In genomic region chr20:35489717-35490116, GRCh38 we compare ENCODE assay signal across 19 cellular contexts. TPM values are rescaled to one million over a fixed set of nuclear protein-coding genes. Genes with fewer than 3 reads are reported as not detected.
DNase-seq lines count a peak whose midpoint lies in the region; ATAC-seq, FAIRE-seq and TF ChIP-seq lines count a peak whose summit lies in the region.
"Had no signal": no experiment of that assay in that cellular context is flagged by ENCODE, and none has a peak within 500 bp of the region (broad histone marks: within the 10 kb centered on the region; RNA-seq: fewer than 3 reads in every experiment).

No MANE protein-coding gene starts in this region.

- TF ChIP-seq POLR2A in GM12891 (IDR thresholded peaks at IDR 0.05; ENCODE audit: low read depth, low read length), result no peak

- H3K27ac Mint-ChIP-seq in activated CD4-positive, alpha-beta T cell treated with anti-CD3 and anti-CD28 coated beads for 36 hours, result peak overlapping the region; percentile 67
- peak overlapping the region; percentile 88 for H3K27ac Mint-ChIP-seq in activated CD8-positive, alpha-beta T cell treated with anti-CD3 and anti-CD28 coated beads, Interleukin-2, amount 10 ng/mL, durations not matched to agents 7 days and 5 days
- peak overlapping the region; percentile 97 to 99 for H3K27ac Mint-ChIP-seq in natural killer cell
- H3K27ac Mint-ChIP-seq: brain had no signal

- H3K36me3 Mint-ChIP-seq in activated CD4-positive, alpha-beta T cell treated with anti-CD3 and anti-CD28 coated beads for 36 hours (ENCODE audit: low read depth), result peaks cover 59% of the 10 kb centered on the region
- H3K36me3 Mint-ChIP-seq in activated CD8-positive, alpha-beta T cell treated with anti-CD3 and anti-CD28 coated beads, Interleukin-2, amount 10 ng/mL, durations not matched to agents 7 days and 5 days (ENCODE audit: low read depth), result peaks cover 64% of the 10 kb centered on the region
- peaks cover 8% of the 10 kb centered on the region for H3K36me3 Mint-ChIP-seq in natural killer cell

- peak overlapping the region; percentile 94 for H3K4me3 ChIP-seq in Jurkat, Clone E6-1 (ENCODE audit: low read length)
- H3K4me3 ChIP-seq: SJSA1 had no signal

- TF ChIP-seq CTCF in natural killer cell (IDR thresholded peaks at IDR 0.05), result no peak

- CTCF ChIA-PET in activated CD4-positive, alpha-beta T cell treated with anti-CD3 and anti-CD28 coated beads for 36 hours (lab: Charles Lee), result interaction anchor here (0.8 to 1.9 kb wide), 3 partner anchors 10 to 465 kb away, joined by 3 to 7 read pairs (median 3); partner anchors contain the start of gene SCAND1
- CTCF ChIA-PET in activated CD8-positive, alpha-beta T cell treated with anti-CD3 and anti-CD28 coated beads, Interleukin-2, amount 10 ng/mL, durations not matched to agents 7 days and 5 days (lab: Charles Lee), result interaction anchor here (0.6 to 1.8 kb wide), 4 partner anchors 35 to 464 kb away, joined by 3 to 8 read pairs (median 4); partner anchors contain the start of genes CEP250 and SCAND1

- peak overlapping the region; percentile 83 for H3K4me3 Mint-ChIP-seq in activated CD4-positive, alpha-beta T cell treated with anti-CD3 and anti-CD28 coated beads for 36 hours
- peak overlapping the region; percentile 99 for H3K4me3 Mint-ChIP-seq in activated CD8-positive, alpha-beta T cell treated with anti-CD3 and anti-CD28 coated beads, Interleukin-2, amount 10 ng/mL, durations not matched to agents 7 days and 5 days
- peak overlapping the region; percentile 99 for H3K4me3 Mint-ChIP-seq in natural killer cell
- H3K4me3 Mint-ChIP-seq: brain had no signal

- H3K4me1 Mint-ChIP-seq in activated CD4-positive, alpha-beta T cell treated with anti-CD3 and anti-CD28 coated beads for 36 hours, result peaks cover 42% of the 10 kb centered on the region
- H3K4me1 Mint-ChIP-seq in activated CD8-positive, alpha-beta T cell treated with anti-CD3 and anti-CD28 coated beads, Interleukin-2, amount 10 ng/mL, durations not matched to agents 7 days and 5 days (ENCODE audit: low read depth), result peaks cover 50% of the 10 kb centered on the region
- peaks cover 69 to 70% of the 10 kb centered on the region in 2 donors for H3K4me1 Mint-ChIP-seq in natural killer cell
- H3K4me1 Mint-ChIP-seq: brain had no signal

- no peak for FAIRE-seq in GM12891 (lab: Jason Lieb, UNC)

- POLR2A ChIA-PET in activated CD4-positive, alpha-beta T cell treated with anti-CD3 and anti-CD28 coated beads for 36 hours (lab: Charles Lee), result interaction anchor here (0.7 kb wide), 1 partner anchor 11 kb away, joined by 3 read pairs; no protein-coding TSS in a partner anchor
- POLR2A ChIA-PET in activated CD8-positive, alpha-beta T cell treated with anti-CD3 and anti-CD28 coated beads, Interleukin-2, amount 10 ng/mL, durations not matched to agents 7 days and 5 days (lab: Charles Lee), result interaction anchor here (1.0 to 3.8 kb wide), 12 partner anchors 10 to 464 kb away, joined by 3 to 40 read pairs (median 12); partner anchors contain the start of genes CEP250, ERGIC3, MMP24OS and RBM39

- no peak for ATAC-seq in activated CD4-positive, alpha-beta T cell treated with anti-CD3 and anti-CD28 coated beads for 36 hours
- ATAC-seq in activated CD8-positive, alpha-beta T cell treated with anti-CD3 and anti-CD28 coated beads, Interleukin-2, amount 10 ng/mL, durations not matched to agents 7 days and 5 days, result peak; percentile 53
- ATAC-seq in natural killer cell, result peak; percentile 39 to 61 (median 59)
- ATAC-seq in HG03045 (IDR thresholded peaks at IDR 0.05; ENCODE audit: unreplicated experiment), result no peak
- ATAC-seq: left colon had no signal

- DNase-seq in activated CD4-positive, alpha-beta T cell treated with anti-CD3 and anti-CD28 coated beads for 36 hours, result peak; percentile 16
- DNase-seq in activated CD4-positive, alpha-beta T cell treated with anti-CD3 and anti-CD28 coated beads for 48 hours, result no peak
- DNase-seq in Jurkat, Clone E6-1 (ENCODE audit: low read depth, low spot score), result peak; percentile 63
- DNase-seq in activated CD8-positive, alpha-beta T cell treated with anti-CD3 and anti-CD28 coated beads, Interleukin-2, amount 10 ng/mL, durations not matched to agents 7 days and 5 days, result peak; percentile 60
- DNase-seq in natural killer cell (peak; percentile 26), GM12891 (ENCODE audit: insufficient read length, low spot score) (no peak), NCI-H2196 (lab: John Stamatoyannopoulos, UW; ENCODE audit: unreplicated experiment) (no peak)
- DNase-seq: Caco-2; left colon; MV-4-11; NK-92 treated with Interleukin-12 subunit alpha and Interleukin-12 subunit beta, amount 100 ng/mL, for 24 hours had no signal

- H3K27me3 Mint-ChIP-seq in activated CD4-positive, alpha-beta T cell treated with anti-CD3 and anti-CD28 coated beads for 36 hours, result no peaks in the 10 kb centered on the region
- no peaks in the 10 kb centered on the region for H3K27me3 Mint-ChIP-seq in activated CD8-positive, alpha-beta T cell treated with anti-CD3 and anti-CD28 coated beads, Interleukin-2, amount 10 ng/mL, durations not matched to agents 7 days and 5 days (ENCODE audit: low read depth)
- H3K27me3 Mint-ChIP-seq in natural killer cell (ENCODE audit: low read depth in 2 of 2), result no peaks in the 10 kb centered on the region
- H3K27me3 Mint-ChIP-seq: brain had no signal

- intact Hi-C loops in activated CD4-positive, alpha-beta T cell treated with anti-CD3 and anti-CD28 coated beads for 36 hours (cut with DNase I, micrococcal nuclease), result loop anchor here in 1 of 2 experiments (2.0 to 5.0 kb wide), 2 partner anchors 35 to 173 kb away; partner anchors contain the start of genes CEP250, CPNE1 and RBM12
- intact Hi-C loops in natural killer cell (cut with micrococcal nuclease), result loop anchor here (2.0 kb wide), 1 partner anchor 127 kb away; no protein-coding TSS in a partner anchor

- H3K9me3 Mint-ChIP-seq in activated CD4-positive, alpha-beta T cell treated with anti-CD3 and anti-CD28 coated beads for 36 hours (ENCODE audit: low read depth), result no peaks in the 10 kb centered on the region
- H3K9me3 Mint-ChIP-seq in activated CD8-positive, alpha-beta T cell treated with anti-CD3 and anti-CD28 coated beads, Interleukin-2, amount 10 ng/mL, durations not matched to agents 7 days and 5 days (ENCODE audit: insufficient read depth), result no peaks in the 10 kb centered on the region
- no peaks in the 10 kb centered on the region for H3K9me3 Mint-ChIP-seq in natural killer cell
- H3K9me3 Mint-ChIP-seq: brain had no signal

TF ChIP-seq in GM12891, 5 proteins besides CTCF, POLR2A, EP300 and RAD21:
- TF ChIP-seq TAF1 (IDR thresholded peaks at IDR 0.05; ENCODE audit: low read depth, low read length), result no peak
- TF ChIP-seq SPI1 (IDR thresholded peaks at IDR 0.05; ENCODE audit: low read depth, low read length), result no peak
- TF ChIP-seq POU2F2 (IDR thresholded peaks at IDR 0.05; ENCODE audit: low read depth, low read length), result no peak
- no peak for TF ChIP-seq POLR2AphosphoS5 (IDR thresholded peaks at IDR 0.05; ENCODE audit: low read depth, low read length)
- no peak for TF ChIP-seq PAX5 (IDR thresholded peaks at IDR 0.05; ENCODE audit: insufficient read depth, low read length, severe bottlenecking)

RNA-seq across cellular contexts. Expression of gene CEP250, which starts 34.3 kb away (rescaled TPM):
- total RNA-seq in activated CD4-positive, alpha-beta T cell treated with anti-CD3 and anti-CD28 coated beads for 36 hours, result 10 to 100 TPM; 50.4 to 60.2 TPM
- 84.4 TPM for polyA plus RNA-seq in Jurkat, Clone E6-1 (2012; ENCODE audit: insufficient read depth, insufficient read length)
- 10 to 100 TPM; 72.1 to 74.5 TPM for total RNA-seq in activated CD8-positive, alpha-beta T cell treated with anti-CD3 and anti-CD28 coated beads, Interleukin-2, amount 10 ng/mL, durations not matched to agents 7 days and 5 days
- total RNA-seq in natural killer cell, result 10 to 100 TPM; 61.5 to 91.8 (median 80.8) TPM
- 14.7 TPM for polyA plus RNA-seq in GM12891 (2012; ENCODE audit: low read depth, missing spikeins)

RNA-seq across cellular contexts. Expression of gene C20orf173, which starts 39.7 kb away (rescaled TPM):
- not detected for total RNA-seq in activated CD4-positive, alpha-beta T cell treated with anti-CD3 and anti-CD28 coated beads for 36 hours
- not detected for polyA plus RNA-seq in Jurkat, Clone E6-1 (2012; ENCODE audit: insufficient read depth, insufficient read length)
- not detected for total RNA-seq in activated CD8-positive, alpha-beta T cell treated with anti-CD3 and anti-CD28 coated beads, Interleukin-2, amount 10 ng/mL, durations not matched to agents 7 days and 5 days
- total RNA-seq in natural killer cell, result not detected
- polyA plus RNA-seq in GM12891 (2012; ENCODE audit: low read depth, missing spikeins), result not detected
- total RNA-seq: A172, Caco-2, dermis microvascular lymphatic vessel endothelial cell, HT-29, left colon, myocyte, SJSA1, ureter had no signal

RNA-seq across cellular contexts. Expression of gene GDF5, which starts 51.7 kb away (rescaled TPM):
- total RNA-seq in activated CD4-positive, alpha-beta T cell treated with anti-CD3 and anti-CD28 coated beads for 36 hours, result not detected
- not detected for polyA plus RNA-seq in Jurkat, Clone E6-1 (2012; ENCODE audit: insufficient read depth, insufficient read length)
- not detected for total RNA-seq in activated CD8-positive, alpha-beta T cell treated with anti-CD3 and anti-CD28 coated beads, Interleukin-2, amount 10 ng/mL, durations not matched to agents 7 days and 5 days
- total RNA-seq in natural killer cell, result not detected
- polyA plus RNA-seq in GM12891 (2012; ENCODE audit: low read depth, missing spikeins), result not detected
- total RNA-seq: Caco-2, dermis microvascular lymphatic vessel endothelial cell, HT-29, SJSA1 had no signal

RNA-seq across cellular contexts. Expression of gene ERGIC3, which starts 52.2 kb away (rescaled TPM):
- total RNA-seq in activated CD4-positive, alpha-beta T cell treated with anti-CD3 and anti-CD28 coated beads for 36 hours, result 100 to 1,000 TPM; 109 to 127 TPM
- 219 TPM for polyA plus RNA-seq in Jurkat, Clone E6-1 (2012; ENCODE audit: insufficient read depth, insufficient read length)
- total RNA-seq in activated CD8-positive, alpha-beta T cell treated with anti-CD3 and anti-CD28 coated beads, Interleukin-2, amount 10 ng/mL, durations not matched to agents 7 days and 5 days, result 100 to 1,000 TPM; 114 to 122 TPM
- 100 to 1,000 TPM; 128 to 130 (median 129) TPM for total RNA-seq in natural killer cell
- polyA plus RNA-seq in GM12891 (2012; ENCODE audit: low read depth, missing spikeins), result 176 TPM

Comparison
In these comparisons a context has a peak if more than half of its experiments do, and no peak if none do; other contexts are left out.
1. DNase-seq: peak in activated CD4-positive, alpha-beta T cell treated with anti-CD3 and anti-CD28 coated beads for 36 hours (single experiment), Jurkat, Clone E6-1 (single experiment), activated CD8-positive, alpha-beta T cell treated with anti-CD3 and anti-CD28 coated beads, Interleukin-2, amount 10 ng/mL, durations not matched to agents 7 days and 5 days (single experiment) and natural killer cell (single experiment); none in activated CD4-positive, alpha-beta T cell treated with anti-CD3 and anti-CD28 coated beads for 48 hours (single experiment), GM12891 (single experiment) and NCI-H2196 (single experiment).
2. ATAC-seq: peak in activated CD8-positive, alpha-beta T cell treated with anti-CD3 and anti-CD28 coated beads, Interleukin-2, amount 10 ng/mL, durations not matched to agents 7 days and 5 days (single experiment) and natural killer cell (3 of 3); none in activated CD4-positive, alpha-beta T cell treated with anti-CD3 and anti-CD28 coated beads for 36 hours (single experiment) and HG03045 (single experiment).
3. Peak in every context shown above with its lines, with median percentiles within 50 percentile points of each other: H3K27ac Mint-ChIP-seq and H3K4me3 Mint-ChIP-seq.